In the genomic region with DNA sequence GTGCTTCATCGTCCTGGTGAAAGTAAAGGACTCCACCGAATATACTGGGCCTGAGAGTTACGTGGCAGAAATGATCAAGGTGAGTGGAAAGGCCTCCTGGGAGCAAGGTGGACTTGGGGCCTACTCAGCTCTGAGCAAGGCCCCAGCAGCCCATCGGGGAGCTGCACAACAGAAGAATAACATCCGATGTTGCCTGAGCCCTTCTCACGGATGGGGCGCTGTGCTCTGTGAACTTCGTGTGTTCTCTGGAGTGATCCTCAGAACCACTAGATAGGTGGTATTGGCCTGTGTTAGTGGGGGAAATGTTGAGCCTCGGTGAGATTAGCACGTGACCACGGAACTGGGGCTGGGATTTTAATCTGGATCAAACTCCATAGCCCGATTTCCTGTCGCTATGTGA, we compare ENCODE assay signal across 20 cellular contexts.
"Had no signal": no experiment of that assay in that cellular context is flagged by ENCODE, and none has a peak within 500 bp of the region (broad histone marks: within the 10 kb centered on the region; RNA-seq: fewer than 3 reads in every experiment).

No MANE protein-coding gene starts in this region.

- H3K4me3 ChIP-seq: body of pancreas, suprapubic skin had no signal

- FAIRE-seq: colon, endometrium, keratinocyte had no signal

- H3K4me1 ChIP-seq: body of pancreas had no signal

- H3K9me3 ChIP-seq: body of pancreas, suprapubic skin had no signal

- H3K4me3 Mint-ChIP-seq: activated CD4-positive, alpha-beta memory T cell treated with anti-CD3 and anti-CD28 coated beads for 36 hours; activated naive CD4-positive, alpha-beta T cell treated with anti-CD3 and anti-CD28 coated beads for 36 hours; naive thymus-derived CD8-positive, alpha-beta T cell; type B pancreatic cell had no signal

- ATAC-seq: activated CD4-positive, CD25-positive, alpha-beta regulatory T cell treated with anti-CD3 and anti-CD28 coated beads, Interleukin-2, amount 50 U/mL, for 24 hours; body of pancreas; esophagus mucosa; left lobe of liver; naive thymus-derived CD8-positive, alpha-beta T cell had no signal

- H3K27me3 ChIP-seq: body of pancreas, suprapubic skin had no signal

- DNase-seq: activated CD4-positive, alpha-beta memory T cell treated with anti-CD3 and anti-CD28 coated beads for 36 hours; activated naive CD4-positive, alpha-beta T cell treated with anti-CD3 and anti-CD28 coated beads for 36 hours; amygdala; body of pancreas; caudate nucleus; naive thymus-derived CD8-positive, alpha-beta T cell; nucleus accumbens; stimulated activated CD4-positive, alpha-beta T cell treated with anti-CD3 and anti-CD28 coated beads, Interleukin-15, amount 100 ng/mL, for 24 hours; stimulated activated CD4-positive, alpha-beta T cell treated with anti-CD3 and anti-CD28 coated beads, Interleukin-4, amount 100 ng/mL, for 1 hour; stimulated activated naive CD4-positive, alpha-beta T cell treated with Interleukin-2 at 50 U/mL for 16 hours; SW 1271; T-helper 9 cell had no signal

- H3K27me3 Mint-ChIP-seq: activated CD4-positive, alpha-beta memory T cell treated with anti-CD3 and anti-CD28 coated beads for 36 hours; naive thymus-derived CD8-positive, alpha-beta T cell; type B pancreatic cell had no signal

- H3K27ac Mint-ChIP-seq: activated CD4-positive, alpha-beta memory T cell treated with anti-CD3 and anti-CD28 coated beads for 36 hours; activated naive CD4-positive, alpha-beta T cell treated with anti-CD3 and anti-CD28 coated beads for 36 hours; type B pancreatic cell had no signal

- H3K27ac ChIP-seq: body of pancreas, suprapubic skin had no signal

- H3K36me3 ChIP-seq: suprapubic skin had no signal
